25 cellular contexts compared by ENCODE assay signal in the genomic region with DNA sequence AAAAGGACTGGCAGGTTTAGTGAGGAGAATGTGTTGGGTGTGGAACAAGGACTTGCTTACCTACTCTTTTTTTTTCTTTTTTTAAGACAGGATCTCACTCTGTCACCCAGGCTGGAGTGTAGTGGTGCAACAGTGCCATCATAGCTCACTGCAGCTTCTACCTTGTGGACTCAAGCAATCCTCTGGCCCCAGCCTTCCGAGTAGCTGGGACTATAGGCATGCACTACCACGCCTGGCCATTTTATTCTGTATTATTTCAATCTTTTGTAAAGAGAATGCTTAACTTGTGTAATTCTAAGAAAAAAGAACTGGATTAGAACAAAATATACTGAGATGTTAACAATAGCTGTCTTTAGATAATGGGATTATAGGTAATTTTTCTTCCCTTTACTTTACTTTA. TPM values are rescaled to one million over a fixed set of nuclear protein-coding genes. Genes with fewer than 3 reads are reported as not detected.
DNase-seq lines count a peak whose midpoint lies in the region; ATAC-seq, FAIRE-seq and TF ChIP-seq lines count a peak whose summit lies in the region.
"Had no signal": no experiment of that assay in that cellular context is flagged by ENCODE, and none has a peak within 500 bp of the region (broad histone marks: within the 10 kb centered on the region; RNA-seq: fewer than 3 reads in every experiment).

No MANE protein-coding gene starts in this region.

- H3K4me3 ChIP-seq in HUES48 (ENCODE audit: low read depth, low read length) (no peak overlapping the region), K562 (no peak overlapping the region), neural progenitor cell (no peak overlapping the region)
- H3K4me3 ChIP-seq: BLaER1, GM12878, MG63 had no signal

- H3K9me3 ChIP-seq in HUES48 (ENCODE audit: control insufficient read depth, insufficient read depth, low read length) (no peaks in the 10 kb centered on the region), K562 (replicated peaks; ENCODE audit: control insufficient read depth, insufficient read depth, low read depth, low read length) (no peaks in the 10 kb centered on the region), neural progenitor cell (ENCODE audit: low read depth) (no peaks in the 10 kb centered on the region)
- H3K9me3 ChIP-seq: BLaER1, MG63 had no signal

- TF ChIP-seq CTCF in K562 (IDR thresholded peaks at IDR 0.05 in 2 of 3, conservative IDR thresholded peaks at IDR 0.05 in 1 of 3; ENCODE audit: insufficient read depth in 2 of 3, low read depth in 1 of 3, low read length in 3 of 3) (no peak), neural progenitor cell (IDR thresholded peaks at IDR 0.05) (no peak)

- H3K36me3 Mint-ChIP-seq in neural progenitor cell = no peaks in the 10 kb centered on the region
- H3K36me3 Mint-ChIP-seq: CD8-positive, alpha-beta memory T cell had no signal

- H2AFZ ChIP-seq in K562 (ENCODE audit: low read depth, low read length) (no peak overlapping the region), neural progenitor cell (replicated peaks) (peak overlapping the region; percentile 21)

- TF ChIP-seq POLR2A in K562 (conservative IDR thresholded peaks at IDR 0.05) = no peak

- no peak for TF ChIP-seq RAD21 in K562 (CRISPR knock-in tag; conservative IDR thresholded peaks at IDR 0.05 in 1 of 2, IDR thresholded peaks at IDR 0.05 in 1 of 2)

- DNase-seq in NCI-H2171 treated with DMSO at 0.1 percent for 48 hours (lab: John Stamatoyannopoulos, UW) (peak; percentile 8), NCI-H2171 (lab: John Stamatoyannopoulos, UW) (no peak), K562 (ENCODE audit: extremely low read depth in 1 of 4, low spot score in 3 of 4) (no peak), neural progenitor cell (ENCODE audit: low spot score) (no peak)
- no peak for DNase-seq in activated CD4-positive, alpha-beta T cell treated with anti-CD3 and anti-CD28 coated beads, Interleukin-2, amount 50 U/mL, for 4 hours
- no peak for DNase-seq in stimulated activated CD4-positive, alpha-beta T cell treated with anti-CD3 and anti-CD28 coated beads, Interleukin-4, amount 100 ng/mL, for 1 hour
- DNase-seq: 8988T; CD8-positive, alpha-beta memory T cell; DND-41; GDM1; MG63; NCI-H1092; NCI-H146; NCI-H2081; NCI-H226; NCI-H526 had no signal

- no peaks in the 10 kb centered on the region for H3K79me2 ChIP-seq in K562 (ENCODE audit: control insufficient read depth, insufficient read depth, low read length)
- peaks cover 36% of the 10 kb centered on the region for H3K79me2 ChIP-seq in neural progenitor cell (ENCODE audit: low read depth)

- H3K9me3 Mint-ChIP-seq in neural progenitor cell = no peaks in the 10 kb centered on the region
- H3K9me3 Mint-ChIP-seq: CD8-positive, alpha-beta memory T cell had no signal

- H3K4me3 Mint-ChIP-seq in neural progenitor cell = no peak overlapping the region
- H3K4me3 Mint-ChIP-seq: CD8-positive, alpha-beta memory T cell had no signal

- no peak overlapping the region for H3K4me2 ChIP-seq in K562 (ENCODE audit: insufficient read depth, low read length)
- H3K4me2 ChIP-seq in neural progenitor cell = no peak overlapping the region
- H3K4me2 ChIP-seq: BLaER1 had no signal

- H3F3A ChIP-seq in neural progenitor cell (ENCODE audit: low read depth) = peaks cover 40% of the 10 kb centered on the region

- BruUV-seq in K562 (replicated peaks; lab: Mats Ljungman, UMichigan) = no TSS peak

- H3K9ac ChIP-seq in HUES48 (ENCODE audit: low read depth, low read length) = no peak overlapping the region
- H3K9ac ChIP-seq in K562 (ENCODE audit: insufficient read depth in 1 of 2, low read depth in 2 of 2, low read length in 2 of 2) = no peak overlapping the region
- H3K9ac ChIP-seq in neural progenitor cell = no peak overlapping the region
- H3K9ac ChIP-seq: BLaER1 had no signal

- peaks cover 11% of the 10 kb centered on the region for H3K4me1 Mint-ChIP-seq in neural progenitor cell
- H3K4me1 Mint-ChIP-seq: CD8-positive, alpha-beta memory T cell had no signal

- CTCF ChIA-PET in K562 (lab: Yijun Ruan, JAX; ENCODE audit: low intra/inter-chr PET ratio) = no interaction called here

- no peak for TF ChIP-seq EP300 in K562 (IDR thresholded peaks at IDR 0.05; ENCODE audit: low read length)

- in situ Hi-C loops in K562 (cut with MboI) = no loop called here

- no peaks in the 10 kb centered on the region for H3K27me3 Mint-ChIP-seq in neural progenitor cell (ENCODE audit: insufficient read depth, low read depth)

- H3K9me1 ChIP-seq in K562 (ENCODE audit: control insufficient read depth, insufficient read depth, low read length) = no peaks in the 10 kb centered on the region

- POLR2A ChIA-PET in K562 (lab: Yijun Ruan, JAX) = interaction anchor here (0.7 to 1.6 kb wide), 2 partner anchors 10 kb away, joined by 3 to 4 read pairs; no protein-coding TSS in a partner anchor

- H3K4me1 ChIP-seq in HUES48 (ENCODE audit: control insufficient read depth, insufficient read depth, low read length) = peaks cover 21% of the 10 kb centered on the region
- H3K4me1 ChIP-seq in K562 (replicated peaks in 1 of 2; ENCODE audit: control insufficient read depth in 2 of 2, insufficient read depth in 2 of 2, low read length in 2 of 2) = peaks cover 2 to 6% of the 10 kb centered on the region in 2 experiments; a peak in 4 of 5 replicates
- H3K4me1 ChIP-seq in neural progenitor cell = peaks cover 49% of the 10 kb centered on the region

- H3K36me3 ChIP-seq in HUES48 (ENCODE audit: control insufficient read depth, insufficient read depth, low read length) = no peaks in the 10 kb centered on the region
- H3K36me3 ChIP-seq in K562 (ENCODE audit: control insufficient read depth, insufficient read depth, low read length) = no peaks in the 10 kb centered on the region
- H3K36me3 ChIP-seq in neural progenitor cell = no peaks in the 10 kb centered on the region
- H3K36me3 ChIP-seq: BLaER1, MG63 had no signal

- intact Hi-C loops in K562 (cut with micrococcal nuclease) = no loop called here

- H3K27ac ChIP-seq in HUES48 (ENCODE audit: low read depth, low read length) (peak overlapping the region; percentile 98), K562 (ENCODE audit: extremely low read depth, low read depth, low read length) (no peak overlapping the region), neural progenitor cell (no peak overlapping the region)
- H3K27ac ChIP-seq: BLaER1, HL-60, RWPE1 had no signal

- H4K20me1 ChIP-seq in K562 (replicated peaks; ENCODE audit: control insufficient read depth, insufficient read depth, low read length) (no peaks in the 10 kb centered on the region), neural progenitor cell (ENCODE audit: low read depth) (no peaks in the 10 kb centered on the region)
- H4K20me1 ChIP-seq: BLaER1 had no signal

- no peaks in the 10 kb centered on the region for H3K27me3 ChIP-seq in HUES48 (ENCODE audit: control insufficient read depth, insufficient read depth, low read length)
- no peaks in the 10 kb centered on the region; a peak in 1 of 5 replicates for H3K27me3 ChIP-seq in K562 (ENCODE audit: control insufficient read depth in 2 of 2, insufficient read depth in 2 of 2, low read length in 2 of 2)
- H3K27me3 ChIP-seq in neural progenitor cell = no peaks in the 10 kb centered on the region
- H3K27me3 ChIP-seq: BLaER1, MG63 had no signal

- no peak for FAIRE-seq in K562 (lab: Jason Lieb, UNC)
- FAIRE-seq: D721Med, GM12878, GM18507 had no signal

- 8% methylated on average over 2 of the region's 2 CpGs for WGBS in K562 (ENCODE audit: insufficient coverage, low coverage, missing lambda C conversion rate)

- H3K27ac Mint-ChIP-seq in neural progenitor cell = no peak overlapping the region

- 0 out of 3 replicates have a peak, but pooled peaks have one; percentile 41 for ATAC-seq in K562
- ATAC-seq in HG03175 (IDR thresholded peaks at IDR 0.05; ENCODE audit: unreplicated experiment) = no peak
- ATAC-seq: GM12878 had no signal

TF ChIP-seq in K562, 482 proteins besides CTCF, POLR2A, EP300 and RAD21 (continues in another document):
- TF ChIP-seq SOX6 (IDR thresholded peaks at IDR 0.05) = no peak

RNA-seq across cellular contexts. Expression of a gene that starts 1.9 kb away (rescaled TPM):
- 0.23 TPM in 1 of 2 replicates, not detected in the other for total RNA-seq in K562 (2011; cell fraction: chromatin; rRNA removed; ENCODE audit: low replicate concordance)
- 0.17 and 0.39 TPM in 2 replicates for total RNA-seq in K562 (2011; cell fraction: nucleolus; rRNA removed)
- total RNA-seq in K562 (2011; cell fraction: nucleoplasm; rRNA removed) = not detected in 2 replicates
- total RNA-seq in K562 (2014; rRNA removed) = 0.05 TPM in 1 of 2 replicates, not detected in the other
- total RNA-seq in K562 (2014; rRNA removed; fragmentation: Illumina TruSeq; extraction: Trizol) = not detected in 2 replicates
- total RNA-seq in K562 (2015; rRNA removed; fragmentation: Illumina TruSeq; extraction: Trizol) = not detected in 2 replicates
- 0.09 and 0.11 TPM in 2 replicates for total RNA-seq in K562 (2021)
- polyA plus RNA-seq in K562 (2011; rRNA removed) = 0.06 TPM in 1 of 2 replicates, not detected in the other
- polyA plus RNA-seq in K562 (2011; cell fraction: cytosol; rRNA removed) = 0.01 and 0.09 TPM in 2 replicates
- not detected in 2 replicates for polyA plus RNA-seq in K562 (2011; cell fraction: nucleus; rRNA removed)
- not detected in 2 replicates for polyA plus RNA-seq in K562 (2012)
- not detected in 2 replicates for polyA plus RNA-seq in K562 (2014; fragmentation: Illumina TruSeq; extraction: Trizol)
- not detected for polyA plus RNA-seq in K562 (2014; fragmentation: Nextera tagmentation; extraction: Ambion mirVana)
- not detected in 2 replicates for polyA plus RNA-seq in K562 (2014; rRNA removed)
- not detected in 2 replicates for polyA minus RNA-seq in K562 (2011; rRNA and poly(A)+ RNA removed)
- not detected in 2 replicates for polyA minus RNA-seq in K562 (2011; cell fraction: cytosol; rRNA and poly(A)+ RNA removed)
- not detected in 2 replicates for polyA minus RNA-seq in K562 (2011; cell fraction: nucleus; rRNA and poly(A)+ RNA removed)
- 7.9 and 18.6 TPM in 2 replicates for total RNA-seq in neural progenitor cell (ENCODE audit: low replicate concordance)
- total RNA-seq: CD8-positive, alpha-beta memory T cell; SK-MEL-5 had no signal
- polyA plus RNA-seq: CD8-positive, alpha-beta memory T cell; GM12878 had no signal

RNA-seq across cellular contexts. Expression of a gene that starts 43.6 kb away (rescaled TPM):
- 138 and 248 TPM in 2 replicates for total RNA-seq in K562 (2011; cell fraction: chromatin; rRNA removed; ENCODE audit: low replicate concordance)
- 114 and 119 TPM in 2 replicates for total RNA-seq in K562 (2011; cell fraction: nucleolus; rRNA removed)
- 128 and 188 TPM in 2 replicates for total RNA-seq in K562 (2011; cell fraction: nucleoplasm; rRNA removed)
- 13.2 and 14.8 TPM in 2 replicates for total RNA-seq in K562 (2014; rRNA removed)
- 8.2 and 8.4 TPM in 2 replicates for total RNA-seq in K562 (2014; rRNA removed; fragmentation: Illumina TruSeq; extraction: Trizol)
- total RNA-seq in K562 (2015; rRNA removed; fragmentation: Illumina TruSeq; extraction: Trizol) = 9.5 and 11.2 TPM in 2 replicates
- 16.4 and 17.2 TPM in 2 replicates for total RNA-seq in K562 (2021)
- polyA plus RNA-seq in K562 (2011; rRNA removed) = 12.4 and 16.6 TPM in 2 replicates
- 7.9 and 12.2 TPM in 2 replicates for polyA plus RNA-seq in K562 (2011; cell fraction: cytosol; rRNA removed)
- polyA plus RNA-seq in K562 (2011; cell fraction: nucleus; rRNA removed) = 109 and 125 TPM in 2 replicates
- 11.9 and 27.3 TPM in 2 replicates for polyA plus RNA-seq in K562 (2012)
- 13.8 and 14.5 TPM in 2 replicates for polyA plus RNA-seq in K562 (2014; fragmentation: Illumina TruSeq; extraction: Trizol)
- polyA plus RNA-seq in K562 (2014; fragmentation: Nextera tagmentation; extraction: Ambion mirVana) = 1 to 10 TPM; 3.5 to 5.5 TPM
- polyA plus RNA-seq in K562 (2014; rRNA removed) = 15.7 and 22.9 TPM in 2 replicates
- 14.6 and 15.0 TPM in 2 replicates for polyA minus RNA-seq in K562 (2011; rRNA and poly(A)+ RNA removed)
- 7.5 and 7.9 TPM in 2 replicates for polyA minus RNA-seq in K562 (2011; cell fraction: cytosol; rRNA and poly(A)+ RNA removed)
- 33.4 and 40.4 TPM in 2 replicates for polyA minus RNA-seq in K562 (2011; cell fraction: nucleus; rRNA and poly(A)+ RNA removed)
- 66.6 and 110 TPM in 2 replicates for total RNA-seq in neural progenitor cell (ENCODE audit: low replicate concordance)
